In the genomic region with DNA sequence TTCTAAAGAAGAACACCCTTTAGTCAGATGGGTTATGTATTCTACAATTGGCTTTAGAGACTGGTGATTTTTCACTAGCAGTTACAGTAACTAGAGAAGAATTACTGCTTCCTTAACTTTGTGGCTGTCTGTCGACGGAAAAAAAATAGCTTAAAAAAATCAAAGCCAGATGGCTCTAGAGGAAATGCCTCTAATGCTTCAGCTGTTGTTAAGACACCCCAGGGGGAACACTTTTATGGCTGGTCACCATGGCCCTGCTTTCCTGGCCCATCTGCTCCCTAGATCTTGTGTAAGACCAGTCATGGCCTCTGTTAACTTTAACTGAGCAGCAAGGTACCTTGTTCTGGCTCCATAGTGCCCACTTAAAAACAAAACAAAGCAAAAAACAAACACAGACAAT, we compare ENCODE assay signal across 13 cellular contexts.
A peak's percentile ranks its signal among the peaks of the same experiment; 100 is the strongest.
DNase-seq lines count a peak whose midpoint lies in the region; ATAC-seq and TF ChIP-seq lines count a peak whose summit lies in the region.
"Had no signal": no experiment of that assay in that cellular context is flagged by ENCODE, and none has a peak within 500 bp of the region (broad histone marks: within the 10 kb centered on the region; RNA-seq: fewer than 3 reads in every experiment).

No MANE protein-coding gene starts in this region.

- no peak overlapping the region for H3K4me3 ChIP-seq in AG04450 (ENCODE audit: low read depth, low read length)
- H3K4me3 ChIP-seq: body of pancreas had no signal

- DNase-seq in AG04450 (ENCODE audit: low read depth, low spot score) (peak; percentile 38), HCEC 1CT (peak; percentile 67), astrocyte of the hippocampus (ENCODE audit: low read depth, low spot score) (peak; percentile 44), iris pigment epithelial cell (ENCODE audit: low read depth) (peak; percentile 94), NCI-H2107 (lab: John Stamatoyannopoulos, UW) (no peak), hippocampal formation (lab: John Stamatoyannopoulos, UW) (no peak), DMS79 (lab: John Stamatoyannopoulos, UW) (no peak)
- DNase-seq: activated CD8-positive, alpha-beta memory T cell treated with anti-CD3 and anti-CD28 coated beads, Interleukin-2, amount 50 U/mL, for 4 hours; foreskin melanocyte had no signal

- no peak for ATAC-seq in GM19328 (IDR thresholded peaks at IDR 0.05; ENCODE audit: unreplicated experiment)
- ATAC-seq: body of pancreas, sciatic nerve had no signal

- H3K27ac ChIP-seq in AG04450 (ENCODE audit: low read depth, low read length): no peak overlapping the region
- H3K27ac ChIP-seq: body of pancreas, C4-2B had no signal

- TF ChIP-seq CTCF in AG04450 (IDR thresholded peaks at IDR 0.05; ENCODE audit: low read depth, low read length): no peak

- H3K27me3 ChIP-seq in AG04450 (ENCODE audit: control insufficient read depth, insufficient read depth, low read length): no peaks in the 10 kb centered on the region
- H3K27me3 ChIP-seq: body of pancreas had no signal

- H3K9me3 ChIP-seq in AG04450 (ENCODE audit: control insufficient read depth, insufficient read depth, low read length): no peaks in the 10 kb centered on the region; the same call in 1 of the 2 replicates
- H3K9me3 ChIP-seq: body of pancreas had no signal

- CTCF ChIA-PET in AG04450 (lab: Charles Lee): interaction anchor here (1.0 kb wide), 1 partner anchor 11 kb away, joined by 3 read pairs; no protein-coding TSS in a partner anchor

- POLR2A ChIA-PET in AG04450 (lab: Yijun Ruan, JAX): no interaction called here

Comparison
In these comparisons a context has a peak if more than half of its experiments do, and no peak if none do; other contexts are left out.
1. DNase-seq: peak in AG04450 (single experiment), HCEC 1CT (single experiment), astrocyte of the hippocampus (single experiment) and iris pigment epithelial cell (single experiment); none in NCI-H2107 (single experiment), hippocampal formation (0 of 2) and DMS79 (single experiment).